ENCODE assay signal across 12 cellular contexts in the genomic region with DNA sequence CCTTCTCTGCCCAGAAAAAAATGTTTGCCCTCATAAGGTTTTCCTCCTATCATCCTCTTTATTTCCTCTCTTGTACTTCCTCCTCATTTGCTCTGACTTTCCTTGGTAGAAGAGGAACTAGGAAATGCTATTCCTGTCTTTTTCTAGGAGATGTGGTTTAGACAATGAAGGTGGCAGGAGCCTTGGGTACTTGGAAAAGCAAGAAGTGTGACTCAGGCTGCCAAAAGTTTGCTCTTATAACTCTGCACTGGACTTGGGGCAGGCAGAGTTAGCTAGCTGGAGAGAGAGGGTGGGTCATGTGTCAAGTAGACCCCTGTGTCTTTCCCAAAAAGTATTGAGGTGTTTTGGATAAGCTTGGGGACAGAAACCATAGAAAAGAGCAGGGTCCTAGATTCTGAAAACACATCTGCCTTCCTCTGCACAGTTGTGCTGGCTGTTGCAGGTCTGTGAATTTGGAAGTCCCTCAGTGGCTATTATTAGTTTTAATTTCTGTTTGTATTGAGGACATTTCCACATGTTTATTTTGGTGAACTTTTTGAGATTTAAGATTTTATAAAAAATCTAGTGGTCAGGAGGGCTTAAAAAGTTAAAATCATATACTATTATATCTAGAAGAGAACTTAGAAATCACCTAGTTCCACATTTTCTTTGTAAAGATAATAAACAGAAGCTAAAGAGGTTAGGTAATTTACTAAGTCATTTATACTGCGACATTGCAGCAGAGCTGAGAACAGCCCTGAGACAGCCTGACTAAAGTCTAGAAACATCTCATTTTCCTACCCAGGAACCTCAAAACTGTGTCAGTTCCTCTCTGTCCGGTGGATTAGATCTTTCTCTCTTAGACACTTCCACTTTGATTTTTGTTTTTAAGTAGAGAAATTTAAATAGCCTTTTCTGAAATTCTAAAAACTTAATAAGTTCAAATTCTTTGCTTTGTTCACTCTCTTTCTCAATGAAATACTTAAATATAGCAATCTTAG. TPM values are rescaled to one million over a fixed set of nuclear protein-coding genes. Genes with fewer than 3 reads are reported as not detected.
DNase-seq lines count a peak whose midpoint lies in the region; ATAC-seq, FAIRE-seq and TF ChIP-seq lines count a peak whose summit lies in the region.
"Had no signal": no experiment of that assay in that cellular context is flagged by ENCODE, and none has a peak within 500 bp of the region (broad histone marks: within the 10 kb centered on the region; RNA-seq: fewer than 3 reads in every experiment).

No MANE protein-coding gene starts in this region.

- no peak overlapping the region for H2AFZ ChIP-seq in OCI-LY3 (ENCODE audit: low read depth, low read length)

- H3K27me3 ChIP-seq in OCI-LY3 (ENCODE audit: low read depth, low read length) (no peaks in the 10 kb centered on the region), vagina (no peaks in the 10 kb centered on the region)

- H3K9me3 Mint-ChIP-seq in immature natural killer cell: no peaks in the 10 kb centered on the region
- H3K9me3 Mint-ChIP-seq: CD4-positive, alpha-beta T cell had no signal

- H3K9ac ChIP-seq in OCI-LY3 (ENCODE audit: low read length): peak overlapping the region; percentile 75

- FAIRE-seq in GM12891 (lab: Jason Lieb, UNC): peak; percentile 68

- ATAC-seq in GM19372 (IDR thresholded peaks at IDR 0.05; ENCODE audit: low read depth, unreplicated experiment) (peak; percentile 99), HG02884 (IDR thresholded peaks at IDR 0.05; ENCODE audit: unreplicated experiment) (peak; percentile 98)

- DNase-seq in GM12891 (ENCODE audit: insufficient read length, low spot score) (no peak), immature natural killer cell (no peak), vagina (ENCODE audit: extremely low spot score in 2 of 2) (no peak), NCI-H524 (lab: John Stamatoyannopoulos, UW) (no peak)
- no peak for DNase-seq in central memory CD4-positive, alpha-beta T cell
- DNase-seq: activated T-cell treated with anti-CD3 and anti-CD28 coated beads, Interleukin-2, amount 50 U/mL, for 1 hour; CD4-positive, alpha-beta T cell; dermis blood vessel endothelial cell; HCEC 1CT had no signal

- H3K79me2 ChIP-seq in OCI-LY3 (ENCODE audit: low read length): peaks cover 50% of the 10 kb centered on the region

- peaks cover 75% of the 10 kb centered on the region for H3K4me1 ChIP-seq in OCI-LY3 (ENCODE audit: low read length)
- H3K4me1 ChIP-seq in vagina: no peaks in the 10 kb centered on the region

- H3K4me2 ChIP-seq in OCI-LY3 (ENCODE audit: low read length): peak overlapping the region; percentile 71

- peaks cover 2 to 6% of the 10 kb centered on the region in 2 donors for H3K4me1 Mint-ChIP-seq in immature natural killer cell

- TF ChIP-seq CTCF in OCI-LY3 (IDR thresholded peaks at IDR 0.05; ENCODE audit: low read depth, low read length) (no peak), vagina (IDR thresholded peaks at IDR 0.05) (no peak)

- no peak overlapping the region for H3K27ac Mint-ChIP-seq in immature natural killer cell
- H3K27ac Mint-ChIP-seq: CD4-positive, alpha-beta T cell had no signal

- H3K27ac ChIP-seq in OCI-LY3 (ENCODE audit: low read length): peak overlapping the region; percentile 97
- no peak overlapping the region for H3K27ac ChIP-seq in vagina

- peaks cover 4 to 30% (median 18%) of the 10 kb centered on the region in 3 donors for H3K36me3 Mint-ChIP-seq in immature natural killer cell

- H3K27me3 Mint-ChIP-seq in immature natural killer cell (ENCODE audit: low read depth in 3 of 3): no peaks in the 10 kb centered on the region
- H3K27me3 Mint-ChIP-seq: CD4-positive, alpha-beta T cell had no signal

- H3K4me3 ChIP-seq in OCI-LY3 (ENCODE audit: low read length) (peak overlapping the region; percentile 47), vagina (no peak overlapping the region)

- H3K9me3 ChIP-seq in OCI-LY3 (ENCODE audit: insufficient read depth, low read length) (no peaks in the 10 kb centered on the region), vagina (no peaks in the 10 kb centered on the region)

- H3K36me3 ChIP-seq in OCI-LY3 (replicated peaks; ENCODE audit: low read depth, low read length) (peaks cover 70% of the 10 kb centered on the region), vagina (peaks cover 0 to 3% of the 10 kb centered on the region in 2 donors)

- TF ChIP-seq POLR2A in GM12891 (IDR thresholded peaks at IDR 0.05; ENCODE audit: low read depth, low read length) (no peak), vagina (IDR thresholded peaks at IDR 0.05) (no peak)

- intact Hi-C loops in vagina (cut with DNase I): no loop called here

- no peak overlapping the region for H3K4me3 Mint-ChIP-seq in immature natural killer cell
- H3K4me3 Mint-ChIP-seq: CD4-positive, alpha-beta T cell had no signal

- H4K20me1 ChIP-seq in OCI-LY3 (ENCODE audit: insufficient read depth, low read length): no peaks in the 10 kb centered on the region

TF ChIP-seq in GM12891, 5 proteins besides CTCF, POLR2A, EP300 and RAD21:
- TF ChIP-seq TAF1 (IDR thresholded peaks at IDR 0.05; ENCODE audit: low read depth, low read length) (no peak), SPI1 (IDR thresholded peaks at IDR 0.05; ENCODE audit: low read depth, low read length) (peak; percentile 98)

RNA-seq across cellular contexts. Expression of gene INSIG2, which starts 16.0 kb away (rescaled TPM):
- 33.3 TPM for polyA plus RNA-seq in GM12891 (2012; ENCODE audit: low read depth, missing spikeins)
- polyA plus RNA-seq in immature natural killer cell: 10 to 100 TPM; 15.9 to 19.8 (median 19.1) TPM
- 9.8 TPM for total RNA-seq in vagina
